In the genomic region with DNA sequence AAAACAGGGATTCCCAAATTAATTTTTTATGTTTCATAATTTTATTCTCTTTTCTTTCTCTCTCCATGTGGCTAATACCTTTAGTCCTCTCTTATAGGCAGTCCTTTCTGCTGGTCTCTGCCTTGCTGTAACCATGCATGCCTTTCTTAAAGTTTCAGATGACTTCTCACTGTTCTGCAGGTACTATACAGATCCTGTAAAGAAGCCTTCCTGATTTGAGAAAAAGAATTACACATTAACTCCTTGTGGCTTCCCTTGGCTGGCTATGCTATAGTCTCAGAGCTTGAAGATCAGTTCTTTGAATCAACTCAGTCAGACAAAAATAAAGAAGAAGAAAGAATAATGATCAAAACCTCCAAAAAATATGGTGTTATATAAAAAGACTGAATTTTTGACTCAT, we compare ENCODE assay signal across 32 cellular contexts.
DNase-seq lines count a peak whose midpoint lies in the region; ATAC-seq and FAIRE-seq lines count a peak whose summit lies in the region.
"Had no signal": no experiment of that assay in that cellular context is flagged by ENCODE, and none has a peak within 500 bp of the region (broad histone marks: within the 10 kb centered on the region; RNA-seq: fewer than 3 reads in every experiment).

No MANE protein-coding gene starts in this region.

- peak; percentile 36 for FAIRE-seq in GM18507 (lab: Jason Lieb, UNC)
- FAIRE-seq: H54 had no signal

- DNase-seq in GM18507 (ENCODE audit: extremely low spot score, insufficient read length, low read depth) (no peak), C1 segment of cervical spinal cord (lab: John Stamatoyannopoulos, UW) (no peak), GM19240 (ENCODE audit: insufficient read length, low spot score) (no peak)
- DNase-seq in stimulated activated CD4-positive, alpha-beta T cell treated with anti-CD3 and anti-CD28 coated beads, Interleukin-1b, Interleukin-23, amount 100 ng/mL, for 48 hours = no peak
- DNase-seq: activated CD4-positive, alpha-beta T cell treated with anti-CD3 and anti-CD28 coated beads for 4 hours; activated CD8-positive, alpha-beta memory T cell treated with anti-CD3 and anti-CD28 coated beads for 24 hours; activated naive CD4-positive, alpha-beta T cell treated with anti-CD3 and anti-CD28 coated beads, Interleukin-2, amount 50 U/mL, for 16 hours; activated T-cell treated with anti-CD3 and anti-CD28 coated beads for 4 hours; body of pancreas; COR-L47; erythroblast; hypothalamus; left cardiac atrium; mammary epithelial cell; MV-4-11; NCI-H1436; NCI-H2107; NCI-H345; NCI-H774; occipital lobe; right lobe of liver; SIG-M5; spleen; T-helper 9 cell; trophoblast cell had no signal

- ATAC-seq in GM19438 (IDR thresholded peaks at IDR 0.05; ENCODE audit: low read depth, unreplicated experiment) (peak; percentile 95), HG02759 (IDR thresholded peaks at IDR 0.05; ENCODE audit: unreplicated experiment) (peak; percentile 67), HG03354 (IDR thresholded peaks at IDR 0.05; ENCODE audit: poor library complexity, severe bottlenecking, unreplicated experiment) (peak; percentile 85), HG03520 (IDR thresholded peaks at IDR 0.05; ENCODE audit: unreplicated experiment) (no peak)
- ATAC-seq: body of pancreas; left cardiac atrium; natural killer cell treated with Interleukin-12 subunit alpha and Interleukin-12 subunit beta and Interleukin-15 and Interleukin-18, amount 100 ng/mL, for 72 hours; Panc1; right lobe of liver had no signal
